ENCODE assay signal across 24 cellular contexts in genomic region chr5:172567843-172568242, GRCh38.
DNase-seq lines count a peak whose midpoint lies in the region; ATAC-seq and TF ChIP-seq lines count a peak whose summit lies in the region.
"Had no signal": no experiment of that assay in that cellular context is flagged by ENCODE, and none has a peak within 500 bp of the region (broad histone marks: within the 10 kb centered on the region; RNA-seq: fewer than 3 reads in every experiment).

No MANE protein-coding gene starts in this region.

- 91 to 94% methylated on average over 5 to 6 of the region's 6 CpGs for WGBS in transverse colon (ENCODE audit: low coverage in 1 of 2), 2 donors

- H3K27me3 ChIP-seq in left ventricle myocardium inferior (ENCODE audit: low read depth) (no peaks in the 10 kb centered on the region), colonic mucosa (no peaks in the 10 kb centered on the region), transverse colon (no peaks in the 10 kb centered on the region)
- H3K27me3 ChIP-seq: BE2C; BLaER1 treated with 17β-estradiol and CSF1 and Interleukin-3, amounts not matched to agents 10 nM and 100 nM had no signal

- TF ChIP-seq CTCF in left ventricle myocardium inferior (IDR thresholded peaks at IDR 0.05; ENCODE audit: borderline replicate concordance): no peak
- TF ChIP-seq CTCF in colonic mucosa (IDR thresholded peaks at IDR 0.05): no peak
- no peak for TF ChIP-seq CTCF in transverse colon (IDR thresholded peaks at IDR 0.05)

- intact Hi-C loops in left ventricle myocardium inferior (cut with micrococcal nuclease): no loop called here
- intact Hi-C loops in left ventricle myocardium superior (cut with micrococcal nuclease): no loop called here
- intact Hi-C loops in colonic mucosa (cut with DNase I): loop anchor here (10.0 kb wide), 1 partner anchor 127 kb away; no protein-coding TSS in a partner anchor
- intact Hi-C loops in left colon (cut with DNase I, micrococcal nuclease): loop anchor here in 1 of 2 donors (10.0 kb wide), 1 partner anchor 77 kb away; the partner anchor contains the start of gene NEURL1B
- intact Hi-C loops in transverse colon (cut with DNase I; ENCODE audit: low total_unique reads): no loop called here

- in situ Hi-C loops in transverse colon (cut with MboI; ENCODE audit: low pct_ligation_motif_present in 1 of 4, low pct_unique_long_range_greater_than_20kb in 1 of 4, low sequenced_read_pairs in 3 of 4): no loop called here

- H3K9ac ChIP-seq in colonic mucosa (ENCODE audit: low read depth in 2 of 2, low read length in 2 of 2): no peak overlapping the region
- H3K9ac ChIP-seq: BLaER1 treated with 17β-estradiol and CSF1 and Interleukin-3, amounts not matched to agents 10 nM and 100 nM; GM23248 had no signal

- ATAC-seq in left ventricle myocardium superior (no peak), left colon (peak; percentile 19), HG03039 (IDR thresholded peaks at IDR 0.05; ENCODE audit: unreplicated experiment) (no peak)
- ATAC-seq: A549, HCT116 had no signal

- DNase-seq in left ventricle myocardium inferior (peak; percentile 9), left ventricle myocardium superior (no peak), colonic mucosa (no peak), left colon (peak in 1 of 2 donors; percentile 29), transverse colon (no peak), NCI-H1092 (lab: John Stamatoyannopoulos, UW) (no peak), COR-L47 (lab: John Stamatoyannopoulos, UW) (no peak)
- DNase-seq: 8988T; ACHN; AML-193; BE2C; Calu3; CD4-positive, alpha-beta T cell; CD8-positive, alpha-beta memory T cell; DMS53; DMS79 treated with DMSO at 0.1 percent for 48 hours; GF-D8; GM23248; H9; HFFc6 had no signal

- H3K4me1 ChIP-seq in left ventricle myocardium inferior (peaks cover 10% of the 10 kb centered on the region), colonic mucosa (no peaks in the 10 kb centered on the region), transverse colon (peaks cover 18 to 54% (median 26%) of the 10 kb centered on the region in 4 donors)
- H3K4me1 ChIP-seq: A549, BE2C had no signal

- no peaks in the 10 kb centered on the region for H3K9me3 ChIP-seq in left ventricle myocardium inferior (replicated peaks)
- no peaks in the 10 kb centered on the region for H3K9me3 ChIP-seq in colonic mucosa
- H3K9me3 ChIP-seq in transverse colon: no peaks in the 10 kb centered on the region
- H3K9me3 ChIP-seq: A549; BE2C; BLaER1 treated with 17β-estradiol and CSF1 and Interleukin-3, amounts not matched to agents 10 nM and 100 nM had no signal

- no peak overlapping the region for H3K4me3 ChIP-seq in left ventricle myocardium inferior
- no peak overlapping the region for H3K4me3 ChIP-seq in colonic mucosa
- H3K4me3 ChIP-seq in transverse colon: no peak overlapping the region
- H3K4me3 ChIP-seq: A549; BLaER1 treated with 17β-estradiol and CSF1 and Interleukin-3, amounts not matched to agents 10 nM and 100 nM; GM23248 had no signal

- H3K36me3 ChIP-seq in left ventricle myocardium inferior: no peaks in the 10 kb centered on the region
- no peaks in the 10 kb centered on the region for H3K36me3 ChIP-seq in colonic mucosa
- H3K36me3 ChIP-seq in transverse colon: no peaks in the 10 kb centered on the region
- H3K36me3 ChIP-seq: BE2C; BLaER1 treated with 17β-estradiol and CSF1 and Interleukin-3, amounts not matched to agents 10 nM and 100 nM had no signal

- no peak for TF ChIP-seq EP300 in transverse colon (IDR thresholded peaks at IDR 0.05; ENCODE audit: low read depth)

- no peak for TF ChIP-seq POLR2A in transverse colon (IDR thresholded peaks at IDR 0.05)

- H3K27ac ChIP-seq in left ventricle myocardium inferior (replicated peaks): no peak overlapping the region
- peak overlapping the region; percentile 41 for H3K27ac ChIP-seq in colonic mucosa
- H3K27ac ChIP-seq in transverse colon: peak overlapping the region; percentile 32 to 57 (median 45)
- H3K27ac ChIP-seq: A549; BLaER1 treated with 17β-estradiol and CSF1 and Interleukin-3, amounts not matched to agents 10 nM and 100 nM; GM23248 had no signal
